12 cellular contexts compared by ENCODE assay signal in the genomic region with DNA sequence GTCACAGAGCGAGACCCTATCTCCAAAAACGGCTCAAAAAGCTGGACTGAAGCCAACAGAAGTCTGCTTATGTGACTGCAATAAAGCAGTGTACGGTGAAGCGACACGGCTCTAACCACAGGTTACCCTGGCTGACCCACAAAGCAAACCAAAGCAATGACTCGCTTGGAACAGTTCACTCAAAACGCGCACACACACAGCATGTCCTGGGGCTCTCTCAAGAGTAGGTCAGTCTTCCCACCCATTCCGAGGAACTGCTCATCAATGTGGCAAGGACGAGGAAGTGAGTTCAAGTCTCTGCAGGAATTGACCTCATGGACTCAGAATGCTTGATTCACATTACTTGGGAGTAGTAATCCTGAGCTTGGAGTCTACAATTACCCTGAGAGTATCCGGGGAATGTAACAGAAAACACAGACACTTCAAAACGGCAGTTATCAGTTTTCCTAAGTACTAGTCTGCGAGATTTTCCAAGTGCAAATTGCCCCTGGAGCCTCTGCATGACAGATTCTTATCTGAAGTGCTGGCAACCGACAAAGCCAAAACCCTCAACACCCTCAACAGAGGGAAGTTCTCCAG. TPM values are rescaled to one million over a fixed set of nuclear protein-coding genes. Genes with fewer than 3 reads are reported as not detected.
DNase-seq lines count a peak whose midpoint lies in the region; ATAC-seq and TF ChIP-seq lines count a peak whose summit lies in the region.
"Had no signal": no experiment of that assay in that cellular context is flagged by ENCODE, and none has a peak within 500 bp of the region (broad histone marks: within the 10 kb centered on the region; RNA-seq: fewer than 3 reads in every experiment).

No MANE protein-coding gene starts in this region.

- peak overlapping the region; percentile 65 for H3K27ac Mint-ChIP-seq in activated CD4-positive, alpha-beta T cell treated with anti-CD3 and anti-CD28 coated beads, Interleukin-2, amount 10 ng/mL, durations not matched to agents 24 days and 14 days
- no peak overlapping the region for H3K27ac Mint-ChIP-seq in activated CD4-positive, alpha-beta T cell treated with anti-CD3 and anti-CD28 coated beads, Interleukin-2, amount 10 ng/mL, durations not matched to agents 7 days and 5 days
- H3K27ac Mint-ChIP-seq: neural progenitor cell had no signal

- no peaks in the 10 kb centered on the region for H3K27me3 Mint-ChIP-seq in activated CD4-positive, alpha-beta T cell treated with anti-CD3 and anti-CD28 coated beads, Interleukin-2, amount 10 ng/mL, durations not matched to agents 24 days and 14 days
- no peaks in the 10 kb centered on the region for H3K27me3 Mint-ChIP-seq in activated CD4-positive, alpha-beta T cell treated with anti-CD3 and anti-CD28 coated beads, Interleukin-2, amount 10 ng/mL, durations not matched to agents 7 days and 5 days

- no peak overlapping the region for H3K4me3 Mint-ChIP-seq in activated CD4-positive, alpha-beta T cell treated with anti-CD3 and anti-CD28 coated beads, Interleukin-2, amount 10 ng/mL, durations not matched to agents 24 days and 14 days
- H3K4me3 Mint-ChIP-seq in activated CD4-positive, alpha-beta T cell treated with anti-CD3 and anti-CD28 coated beads, Interleukin-2, amount 10 ng/mL, durations not matched to agents 7 days and 5 days = no peak overlapping the region
- H3K4me3 Mint-ChIP-seq: neural progenitor cell had no signal

- no peaks in the 10 kb centered on the region for H3K9me3 Mint-ChIP-seq in activated CD4-positive, alpha-beta T cell treated with anti-CD3 and anti-CD28 coated beads, Interleukin-2, amount 10 ng/mL, durations not matched to agents 24 days and 14 days
- H3K9me3 Mint-ChIP-seq in activated CD4-positive, alpha-beta T cell treated with anti-CD3 and anti-CD28 coated beads, Interleukin-2, amount 10 ng/mL, durations not matched to agents 7 days and 5 days = no peaks in the 10 kb centered on the region
- H3K9me3 Mint-ChIP-seq: neural progenitor cell had no signal

- no peak for ATAC-seq in HG03520 (IDR thresholded peaks at IDR 0.05; ENCODE audit: unreplicated experiment)

- peaks cover 13% of the 10 kb centered on the region for H3K4me1 ChIP-seq in SJSA1 (replicated peaks)
- H3K4me1 ChIP-seq: BLaER1, neural progenitor cell, suprapubic skin had no signal

- H3K4me3 ChIP-seq in SJSA1 (no peak overlapping the region), fibroblast of mammary gland (ENCODE audit: control insufficient read depth, low read depth, low read length) (no peak overlapping the region)
- H3K4me3 ChIP-seq: BLaER1, neural progenitor cell, suprapubic skin had no signal

- H3K27ac ChIP-seq in SJSA1 = no peak overlapping the region
- H3K27ac ChIP-seq: BLaER1, neural progenitor cell, suprapubic skin had no signal

- CTCF ChIA-PET in activated CD4-positive, alpha-beta T cell treated with anti-CD3 and anti-CD28 coated beads, Interleukin-2, amount 10 ng/mL, durations not matched to agents 7 days and 5 days (lab: Charles Lee) = no interaction called here

- POLR2A ChIA-PET in activated CD4-positive, alpha-beta T cell treated with anti-CD3 and anti-CD28 coated beads, Interleukin-2, amount 10 ng/mL, durations not matched to agents 7 days and 5 days (lab: Charles Lee) = no interaction called here

- DNase-seq in activated CD4-positive, alpha-beta T cell treated with anti-CD3 and anti-CD28 coated beads, Interleukin-2, amount 10 ng/mL, durations not matched to agents 24 days and 14 days = peak; percentile 59
- DNase-seq in activated CD4-positive, alpha-beta T cell treated with anti-CD3 and anti-CD28 coated beads, Interleukin-2, amount 10 ng/mL, durations not matched to agents 7 days and 5 days = no peak
- DNase-seq in SJSA1 (ENCODE audit: low read depth in 1 of 2, low spot score in 2 of 2) (peak; percentile 33 to 58), fibroblast of mammary gland (ENCODE audit: low read depth) (peak; percentile 96), DMS53 treated with DMSO at 0.1 percent for 48 hours (lab: John Stamatoyannopoulos, UW; ENCODE audit: unreplicated experiment) (no peak), NCI-H1417 (lab: John Stamatoyannopoulos, UW) (no peak)
- peak; percentile 73 for DNase-seq in stimulated activated CD8-positive, alpha-beta memory T cell treated with anti-CD3 and anti-CD28 coated beads, Interleukin-4, amount 100 ng/mL, for 48 hours
- DNase-seq: effector CD8-positive, alpha-beta T cell had no signal

- H3K36me3 ChIP-seq in SJSA1 = peaks cover 80% of the 10 kb centered on the region
- H3K36me3 ChIP-seq: neural progenitor cell had no signal

- peaks cover 17% of the 10 kb centered on the region for H3K4me1 Mint-ChIP-seq in activated CD4-positive, alpha-beta T cell treated with anti-CD3 and anti-CD28 coated beads, Interleukin-2, amount 10 ng/mL, durations not matched to agents 24 days and 14 days
- peaks cover 5% of the 10 kb centered on the region for H3K4me1 Mint-ChIP-seq in activated CD4-positive, alpha-beta T cell treated with anti-CD3 and anti-CD28 coated beads, Interleukin-2, amount 10 ng/mL, durations not matched to agents 7 days and 5 days
- H3K4me1 Mint-ChIP-seq: neural progenitor cell had no signal

- H3K27me3 ChIP-seq in SJSA1 (replicated peaks) = no peaks in the 10 kb centered on the region
- H3K27me3 ChIP-seq: BLaER1, neural progenitor cell, suprapubic skin had no signal

- no peaks in the 10 kb centered on the region for H3K9me3 ChIP-seq in SJSA1 (replicated peaks)
- H3K9me3 ChIP-seq: BLaER1, suprapubic skin had no signal

- intact Hi-C loops in activated CD4-positive, alpha-beta T cell treated with anti-CD3 and anti-CD28 coated beads, Interleukin-2, amount 10 ng/mL, durations not matched to agents 24 days and 14 days (cut with micrococcal nuclease) = no loop called here

- H3K36me3 Mint-ChIP-seq in activated CD4-positive, alpha-beta T cell treated with anti-CD3 and anti-CD28 coated beads, Interleukin-2, amount 10 ng/mL, durations not matched to agents 24 days and 14 days (ENCODE audit: low read depth) = peaks cover 61% of the 10 kb centered on the region
- peaks cover 32% of the 10 kb centered on the region for H3K36me3 Mint-ChIP-seq in activated CD4-positive, alpha-beta T cell treated with anti-CD3 and anti-CD28 coated beads, Interleukin-2, amount 10 ng/mL, durations not matched to agents 7 days and 5 days (ENCODE audit: low read depth)

- TF ChIP-seq CTCF in fibroblast of mammary gland (conservative IDR thresholded peaks at IDR 0.05; ENCODE audit: control insufficient read depth, insufficient read depth, low read depth, low read length) = no peak

RNA-seq across cellular contexts. Expression of gene PELP1, which starts 25.4 kb away (rescaled TPM):
- total RNA-seq in activated CD4-positive, alpha-beta T cell treated with anti-CD3 and anti-CD28 coated beads, Interleukin-2, amount 10 ng/mL, durations not matched to agents 24 days and 14 days = 140 and 141 TPM in 2 replicates
- 10 to 100 TPM; 61.6 to 73.2 TPM for total RNA-seq in activated CD4-positive, alpha-beta T cell treated with anti-CD3 and anti-CD28 coated beads, Interleukin-2, amount 10 ng/mL, durations not matched to agents 7 days and 5 days
- total RNA-seq in SJSA1 (2014; rRNA removed; shearing (Covaris generic)) = 18.1 and 28.7 TPM in 2 replicates

RNA-seq across cellular contexts. Expression of gene ARRB2, which starts 31.9 kb away (rescaled TPM):
- total RNA-seq in activated CD4-positive, alpha-beta T cell treated with anti-CD3 and anti-CD28 coated beads, Interleukin-2, amount 10 ng/mL, durations not matched to agents 24 days and 14 days = 189 and 193 TPM in 2 replicates
- 100 to 1,000 TPM; 323 to 336 TPM for total RNA-seq in activated CD4-positive, alpha-beta T cell treated with anti-CD3 and anti-CD28 coated beads, Interleukin-2, amount 10 ng/mL, durations not matched to agents 7 days and 5 days
- total RNA-seq in SJSA1 (2014; rRNA removed; shearing (Covaris generic)) = 2.6 and 8.2 TPM in 2 replicates

RNA-seq across cellular contexts. Expression of gene ALOX15, which starts 37.1 kb away (rescaled TPM):
- not detected in 2 replicates for total RNA-seq in activated CD4-positive, alpha-beta T cell treated with anti-CD3 and anti-CD28 coated beads, Interleukin-2, amount 10 ng/mL, durations not matched to agents 24 days and 14 days
- under 1 TPM in 1 of 2 experiments, not detected in 1; 0.17 TPM for total RNA-seq in activated CD4-positive, alpha-beta T cell treated with anti-CD3 and anti-CD28 coated beads, Interleukin-2, amount 10 ng/mL, durations not matched to agents 7 days and 5 days
- total RNA-seq in SJSA1 (2014; rRNA removed; shearing (Covaris generic)) = not detected in 2 replicates

RNA-seq across cellular contexts. Expression of gene MED11, which starts 52.7 kb away (rescaled TPM):
- total RNA-seq in activated CD4-positive, alpha-beta T cell treated with anti-CD3 and anti-CD28 coated beads, Interleukin-2, amount 10 ng/mL, durations not matched to agents 24 days and 14 days = 19.1 and 20.4 TPM in 2 replicates
- 10 to 100 TPM; 19.6 to 23.6 TPM for total RNA-seq in activated CD4-positive, alpha-beta T cell treated with anti-CD3 and anti-CD28 coated beads, Interleukin-2, amount 10 ng/mL, durations not matched to agents 7 days and 5 days
- total RNA-seq in SJSA1 (2014; rRNA removed; shearing (Covaris generic)) = 16.7 and 26.9 TPM in 2 replicates

Comparison
In these comparisons a context has a peak if more than half of its experiments do, and no peak if none do; other contexts are left out.
1. DNase-seq: peak in activated CD4-positive, alpha-beta T cell treated with anti-CD3 and anti-CD28 coated beads, Interleukin-2, amount 10 ng/mL, durations not matched to agents 24 days and 14 days (single experiment), SJSA1 (2 of 2), fibroblast of mammary gland (single experiment) and stimulated activated CD8-positive, alpha-beta memory T cell treated with anti-CD3 and anti-CD28 coated beads, Interleukin-4, amount 100 ng/mL, for 48 hours (single experiment); none in activated CD4-positive, alpha-beta T cell treated with anti-CD3 and anti-CD28 coated beads, Interleukin-2, amount 10 ng/mL, durations not matched to agents 7 days and 5 days (single experiment), DMS53 treated with DMSO at 0.1 percent for 48 hours (single experiment) and NCI-H1417 (0 of 3).
2. RNA of gene ARRB2, which starts 31.9 kb away (total RNA-seq): 323 to 336 TPM in activated CD4-positive, alpha-beta T cell treated with anti-CD3 and anti-CD28 coated beads, Interleukin-2, amount 10 ng/mL, durations not matched to agents 7 days and 5 days and 189 to 193 TPM in activated CD4-positive, alpha-beta T cell treated with anti-CD3 and anti-CD28 coated beads, Interleukin-2, amount 10 ng/mL, durations not matched to agents 24 days and 14 days; 2.6 to 8.2 TPM in SJSA1; every median in the first group is over 10 times any median in the second.